Comparison of ENCODE assay signal across 19 cellular contexts in genomic region chr7:1931951-1932270, GRCh38.
"Had no signal": no experiment of that assay in that cellular context is flagged by ENCODE, and none has a peak within 500 bp of the region (broad histone marks: within the 10 kb centered on the region; RNA-seq: fewer than 3 reads in every experiment).

No MANE protein-coding gene starts in this region.

- H3K27ac ChIP-seq: foreskin keratinocyte, left lung, sigmoid colon, upper lobe of left lung, WERI-Rb-1 had no signal

- H3K9me3 Mint-ChIP-seq: activated naive CD8-positive, alpha-beta T cell treated with anti-CD3 and anti-CD28 coated beads for 36 hours; activated T-cell treated with anti-CD3 and anti-CD28 coated beads, Interleukin-2, amount 50 U/mL, for 4 hours had no signal

- H3K4me3 ChIP-seq: left lung, sigmoid colon, smooth muscle cell, upper lobe of left lung had no signal

- H3K27me3 ChIP-seq: foreskin keratinocyte, left lung, sigmoid colon, upper lobe of left lung had no signal

- ATAC-seq: activated T-cell treated with anti-CD3 and anti-CD28 coated beads, Interleukin-2, amount 50 U/mL, for 4 hours; left lung; SK-N-SH treated with all-trans-retinoic acid at 6 μM for 48 hours; stimulated activated naive CD8-positive, alpha-beta T cell treated with anti-CD3 and anti-CD28 coated beads, Interleukin-15, Interleukin-2, amounts not matched to agents 100 U/mL and 50 U/mL, for 24 hours had no signal

- H3K9me3 ChIP-seq: left lung, sigmoid colon, upper lobe of left lung had no signal

- H3K27ac Mint-ChIP-seq: activated naive CD8-positive, alpha-beta T cell treated with anti-CD3 and anti-CD28 coated beads for 36 hours had no signal

- H3K36me3 ChIP-seq: sigmoid colon had no signal

- DNase-seq: activated CD4-positive, alpha-beta T cell treated with anti-CD3 and anti-CD28 coated beads for 1 hour; activated CD4-positive, alpha-beta T cell treated with anti-CD3 and anti-CD28 coated beads, Interleukin-2, amount 50 U/mL, for 4 hours; activated CD8-positive, alpha-beta memory T cell treated with anti-CD3 and anti-CD28 coated beads for 24 hours; activated CD8-positive, alpha-beta memory T cell treated with anti-CD3 and anti-CD28 coated beads, Interleukin-2, amount 50 U/mL, for 4 hours; activated naive CD4-positive, alpha-beta T cell treated with Interleukin-2 at 50 U/mL for 16 hours; activated naive CD8-positive, alpha-beta T cell treated with anti-CD3 and anti-CD28 coated beads for 36 hours; activated T-cell treated with anti-CD3 and anti-CD28 coated beads, Interleukin-2, amount 50 U/mL, for 4 hours; amniotic stem cell; effector CD4-positive, alpha-beta T cell; midbrain; sigmoid colon; stimulated activated CD4-positive, alpha-beta T cell treated with anti-CD3 and anti-CD28 coated beads, Interleukin-2, amount 100 ng/mL, for 48 hours; stimulated activated naive CD8-positive, alpha-beta T cell treated with anti-CD3 and anti-CD28 coated beads, Interleukin-15, Interleukin-2, amounts not matched to agents 100 U/mL and 50 U/mL, for 24 hours; WERI-Rb-1 had no signal

- H3K27me3 Mint-ChIP-seq: activated naive CD8-positive, alpha-beta T cell treated with anti-CD3 and anti-CD28 coated beads for 36 hours had no signal

- H3K4me3 Mint-ChIP-seq: activated naive CD8-positive, alpha-beta T cell treated with anti-CD3 and anti-CD28 coated beads for 36 hours; activated T-cell treated with anti-CD3 and anti-CD28 coated beads, Interleukin-2, amount 50 U/mL, for 4 hours had no signal

- H3K4me1 ChIP-seq: foreskin keratinocyte, left lung, sigmoid colon had no signal
